ENCODE assay signal across 14 cellular contexts in the genomic region with DNA sequence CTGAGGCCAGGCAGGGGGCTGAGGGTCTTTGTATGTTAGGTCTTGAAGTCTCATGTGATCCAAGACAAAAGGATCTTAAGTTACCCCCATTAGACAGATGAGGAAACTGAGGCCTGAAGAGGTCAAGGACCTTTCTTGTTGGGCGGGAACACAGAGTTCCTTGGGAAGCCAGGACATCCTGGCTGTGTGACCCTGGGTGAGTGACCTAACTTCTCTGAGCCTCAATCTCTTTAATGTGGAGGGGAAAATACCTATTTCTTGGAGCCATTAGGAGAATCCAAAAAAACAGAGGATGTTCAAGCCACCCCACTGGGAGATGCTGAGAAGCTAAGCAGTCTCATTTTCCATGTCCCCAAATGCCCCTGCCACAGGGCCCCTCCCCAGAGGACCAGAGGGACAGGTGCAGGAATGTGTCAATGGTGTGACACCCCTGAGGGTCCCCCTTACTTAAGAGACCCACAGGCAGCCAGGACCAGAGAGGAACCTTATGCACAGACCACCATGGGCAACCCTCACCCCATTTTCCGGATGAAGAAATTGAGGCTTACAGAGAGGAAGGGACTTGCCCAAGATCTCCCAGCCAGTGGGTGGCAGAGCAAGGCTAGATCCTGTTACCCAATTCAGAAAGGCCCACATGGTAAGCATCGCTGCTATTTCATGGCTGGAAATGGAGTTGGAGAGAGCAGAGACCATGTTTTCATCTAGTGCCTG. TPM values are rescaled to one million over a fixed set of nuclear protein-coding genes. Genes with fewer than 3 reads are reported as not detected.
DNase-seq lines count a peak whose midpoint lies in the region; ATAC-seq and TF ChIP-seq lines count a peak whose summit lies in the region.
"Had no signal": no experiment of that assay in that cellular context is flagged by ENCODE, and none has a peak within 500 bp of the region (broad histone marks: within the 10 kb centered on the region; RNA-seq: fewer than 3 reads in every experiment).

No MANE protein-coding gene starts in this region.

- H3K27ac Mint-ChIP-seq in activated naive CD4-positive, alpha-beta T cell treated with anti-CD3 and anti-CD28 coated beads for 36 hours: peak overlapping the region; percentile 99
- no peak overlapping the region for H3K27ac Mint-ChIP-seq in endodermal cell

- no peaks in the 10 kb centered on the region; the same call in 1 of the 2 replicates for H3F3A ChIP-seq in SU-DHL-6 (ENCODE audit: insufficient read depth)

- DNase-seq in activated naive CD4-positive, alpha-beta T cell treated with anti-CD3 and anti-CD28 coated beads for 36 hours: peak; percentile 35
- no peak for DNase-seq in activated naive CD4-positive, alpha-beta T cell (lab: John Stamatoyannopoulos, UW)
- DNase-seq in endodermal cell (peak; percentile 21), GM19238 (ENCODE audit: insufficient read length, low spot score) (no peak), NCI-H1694 (lab: John Stamatoyannopoulos, UW) (no peak)
- DNase-seq: DMS53; NCI-H146; NCI-H510A; stimulated activated CD4-positive, alpha-beta T cell treated with anti-CD3 and anti-CD28 coated beads, Interleukin-2, amount 100 ng/mL, for 24 hours had no signal

- H3K36me3 ChIP-seq in SU-DHL-6 (ENCODE audit: low read length): no peaks in the 10 kb centered on the region; the same call in 1 of the 2 replicates
- no peaks in the 10 kb centered on the region for H3K36me3 ChIP-seq in endodermal cell (ENCODE audit: control insufficient read depth, insufficient read depth, low read length)
- H3K36me3 ChIP-seq in thymus (ENCODE audit: control insufficient read depth, insufficient read depth): peaks cover 88% of the 10 kb centered on the region

- TF ChIP-seq CTCF in SU-DHL-6 (IDR thresholded peaks at IDR 0.05; ENCODE audit: insufficient read depth, low read length, poor library complexity, severe bottlenecking) (no peak), endodermal cell (conservative IDR thresholded peaks at IDR 0.05) (no peak)

- H3K9me3 Mint-ChIP-seq in activated naive CD4-positive, alpha-beta T cell treated with anti-CD3 and anti-CD28 coated beads for 36 hours: no peaks in the 10 kb centered on the region
- H3K9me3 Mint-ChIP-seq in endodermal cell: no peaks in the 10 kb centered on the region

- H3K79me2 ChIP-seq in SU-DHL-6 (ENCODE audit: insufficient read depth, low read length): peaks cover 9% of the 10 kb centered on the region

- no peaks in the 10 kb centered on the region for H4K20me1 ChIP-seq in SU-DHL-6 (ENCODE audit: low read depth, low read length)

- WGBS in endodermal cell (ENCODE audit: insufficient coverage in 1 of 2, insufficient read length in 1 of 2), 2 experiments: 94 to 96% methylated on average over 2 to 3 of the region's 3 CpGs
- WGBS in thymus: 93% methylated on average over 3 of the region's 3 CpGs

- H3K4me2 ChIP-seq in SU-DHL-6 (ENCODE audit: low read depth, low read length, poor library complexity, severe bottlenecking): no peak overlapping the region

- no peaks in the 10 kb centered on the region for H3K27me3 Mint-ChIP-seq in activated naive CD4-positive, alpha-beta T cell treated with anti-CD3 and anti-CD28 coated beads for 36 hours (ENCODE audit: low read depth)
- no peaks in the 10 kb centered on the region for H3K27me3 Mint-ChIP-seq in endodermal cell (ENCODE audit: insufficient read depth)

- no peaks in the 10 kb centered on the region for H3K9me2 ChIP-seq in SU-DHL-6 (replicated peaks; ENCODE audit: insufficient read depth, low read length)

- H3K27me3 ChIP-seq in SU-DHL-6 (ENCODE audit: low read length): no peaks in the 10 kb centered on the region
- H3K27me3 ChIP-seq in endodermal cell (ENCODE audit: control insufficient read depth, insufficient read depth, low read length, poor library complexity, severe bottlenecking): no peaks in the 10 kb centered on the region
- no peaks in the 10 kb centered on the region for H3K27me3 ChIP-seq in thymus (ENCODE audit: control insufficient read depth, insufficient read depth)

- H3K4me3 Mint-ChIP-seq in activated naive CD4-positive, alpha-beta T cell treated with anti-CD3 and anti-CD28 coated beads for 36 hours: peak overlapping the region; percentile 80
- H3K4me3 Mint-ChIP-seq in endodermal cell: no peak overlapping the region

- H3K4me1 ChIP-seq in endodermal cell (ENCODE audit: control insufficient read depth, insufficient read depth, low read length): no peaks in the 10 kb centered on the region
- H3K4me1 ChIP-seq in thymus (ENCODE audit: control insufficient read depth, insufficient read depth, low read length): peaks cover 54% of the 10 kb centered on the region

- H3K36me3 Mint-ChIP-seq in activated naive CD4-positive, alpha-beta T cell treated with anti-CD3 and anti-CD28 coated beads for 36 hours (ENCODE audit: low read depth): peaks cover 93% of the 10 kb centered on the region
- H3K36me3 Mint-ChIP-seq in endodermal cell (ENCODE audit: low read depth): no peaks in the 10 kb centered on the region

- peaks cover 99% of the 10 kb centered on the region for H3K4me1 Mint-ChIP-seq in activated naive CD4-positive, alpha-beta T cell treated with anti-CD3 and anti-CD28 coated beads for 36 hours (ENCODE audit: low read depth)
- peaks cover 8% of the 10 kb centered on the region for H3K4me1 Mint-ChIP-seq in endodermal cell

- CTCF ChIA-PET in activated naive CD4-positive, alpha-beta T cell treated with anti-CD3 and anti-CD28 coated beads for 36 hours (lab: Charles Lee): interaction anchor here (17.7 kb wide), 1 partner anchor 24 kb away, joined by 220 read pairs; no protein-coding TSS in a partner anchor

- no peak overlapping the region for H2AFZ ChIP-seq in SU-DHL-6 (ENCODE audit: low read depth, low read length, severe bottlenecking)

- H3K27ac ChIP-seq in SU-DHL-6 (ENCODE audit: low read depth, low read length): 0 out of 2 replicates have a peak overlapping the region, but pooled peaks have one; percentile 12
- no peak overlapping the region for H3K27ac ChIP-seq in endodermal cell (ENCODE audit: low read depth, low read length)
- peak overlapping the region; percentile 72 for H3K27ac ChIP-seq in thymus (ENCODE audit: low read depth)

- H3K9me3 ChIP-seq in SU-DHL-6 (ENCODE audit: insufficient read depth, low read length) (no peaks in the 10 kb centered on the region), endodermal cell (ENCODE audit: control insufficient read depth, low read length) (no peaks in the 10 kb centered on the region), thymus (ENCODE audit: control insufficient read depth) (no peaks in the 10 kb centered on the region)

- ATAC-seq in HG03442 (IDR thresholded peaks at IDR 0.05; ENCODE audit: unreplicated experiment): no peak

- intact Hi-C loops in activated naive CD4-positive, alpha-beta T cell treated with anti-CD3 and anti-CD28 coated beads for 36 hours (cut with micrococcal nuclease): loop anchor here (10.0 kb wide), 3 partner anchors 439 to 871 kb away; a partner anchor contains a TSS

- H3K4me3 ChIP-seq in SU-DHL-6 (ENCODE audit: insufficient read depth, low read length, poor library complexity, severe bottlenecking) (no peak overlapping the region), endodermal cell (ENCODE audit: low read length) (no peak overlapping the region), thymus (ENCODE audit: low read length) (no peak overlapping the region)

- H3K9ac ChIP-seq in SU-DHL-6 (ENCODE audit: low read length): no peak overlapping the region
- H3K9ac ChIP-seq in endodermal cell (ENCODE audit: extremely low read depth, low read length, poor library complexity, severe bottlenecking): no peak overlapping the region

RNA-seq across cellular contexts. Expression of a gene that starts 8.0 kb away (rescaled TPM):
- total RNA-seq in activated naive CD4-positive, alpha-beta T cell treated with anti-CD3 and anti-CD28 coated beads for 36 hours: 100 to 1,000 TPM; 728 to 759 TPM
- total RNA-seq in endodermal cell: 1 to 10 TPM; 4.5 to 5.6 TPM
- 2.0 TPM for polyA plus RNA-seq in endodermal cell (2013, experiment 1 of 2)
- polyA plus RNA-seq in endodermal cell (2013, experiment 2 of 2): 1.8 TPM
- 206 TPM for polyA plus RNA-seq in thymus

RNA-seq across cellular contexts. Expression of a gene that starts 23.8 kb away (rescaled TPM):
- total RNA-seq in activated naive CD4-positive, alpha-beta T cell treated with anti-CD3 and anti-CD28 coated beads for 36 hours: 10 to 100 TPM; 28.1 to 28.6 TPM
- under 1 TPM; 0.11 to 0.20 TPM for total RNA-seq in endodermal cell
- 0.14 TPM for polyA plus RNA-seq in endodermal cell (2013, experiment 1 of 2)
- polyA plus RNA-seq in endodermal cell (2013, experiment 2 of 2): 0.12 TPM
- polyA plus RNA-seq in thymus: 3.9 TPM
- total RNA-seq: RPMI7951 had no signal

RNA-seq across cellular contexts. Expression of a gene that starts 46.3 kb away (rescaled TPM):
- 10 to 100 TPM; 30.5 to 34.0 TPM for total RNA-seq in activated naive CD4-positive, alpha-beta T cell treated with anti-CD3 and anti-CD28 coated beads for 36 hours
- not detected for total RNA-seq in endodermal cell
- not detected for polyA plus RNA-seq in endodermal cell (2013, experiment 1 of 2)
- not detected for polyA plus RNA-seq in endodermal cell (2013, experiment 2 of 2)
- polyA plus RNA-seq in thymus: 54.6 TPM
- total RNA-seq: renal cortical epithelial cell had no signal

RNA-seq across cellular contexts. Expression of a gene that starts 48.0 kb away (rescaled TPM):
- 10 to 100 TPM; 13.4 to 13.6 TPM for total RNA-seq in activated naive CD4-positive, alpha-beta T cell treated with anti-CD3 and anti-CD28 coated beads for 36 hours
- total RNA-seq in endodermal cell: 10 to 100 TPM; 15.5 to 16.9 TPM
- polyA plus RNA-seq in endodermal cell (2013, experiment 1 of 2): 17.3 TPM
- polyA plus RNA-seq in endodermal cell (2013, experiment 2 of 2): 18.8 TPM
- 23.2 TPM for polyA plus RNA-seq in thymus

Comparison
In these comparisons a context has a peak if more than half of its experiments do, and no peak if none do; other contexts are left out.
1. DNase-seq: peak in activated naive CD4-positive, alpha-beta T cell treated with anti-CD3 and anti-CD28 coated beads for 36 hours (single experiment) and endodermal cell (single experiment); none in activated naive CD4-positive, alpha-beta T cell (0 of 4), GM19238 (single experiment) and NCI-H1694 (single experiment).
2. RNA of a gene that starts 8.0 kb away (total RNA-seq): 728 to 759 TPM in activated naive CD4-positive, alpha-beta T cell treated with anti-CD3 and anti-CD28 coated beads for 36 hours; 4.5 to 5.6 TPM in endodermal cell; every median in the first group is over 100 times any median in the second.
3. RNA of a gene that starts 23.8 kb away (total RNA-seq): 28.1 to 28.6 TPM in activated naive CD4-positive, alpha-beta T cell treated with anti-CD3 and anti-CD28 coated beads for 36 hours; 0.11 to 0.20 TPM in endodermal cell; every median in the first group is over 10 times any median in the second.
4. RNA of a gene that starts 46.3 kb away (total RNA-seq): 30.5 to 34.0 TPM in activated naive CD4-positive, alpha-beta T cell treated with anti-CD3 and anti-CD28 coated beads for 36 hours; not detected in endodermal cell; every median in the first group is over 10 times any median in the second.